In genomic region chr6:84779380-84779779, GRCh38 we compare ENCODE assay signal across 1 cellular context.
TF ChIP-seq lines count a peak whose summit lies in the region.

No MANE protein-coding gene starts in this region.

TF ChIP-seq in SK-N-SH, 30 proteins besides CTCF, POLR2A, EP300 and RAD21 (continued from another document):
- TF ChIP-seq USF1 (IDR thresholded peaks at IDR 0.05; ENCODE audit: borderline replicate concordance, low read depth) (no peak), NFIC (IDR thresholded peaks at IDR 0.05; ENCODE audit: borderline replicate concordance) (no peak), SMC3 (IDR thresholded peaks at IDR 0.05; ENCODE audit: low read depth, low read length) (no peak), USF2 (IDR thresholded peaks at IDR 0.05; ENCODE audit: borderline replicate concordance, low read depth, low read length) (no peak), PBX3 (IDR thresholded peaks at IDR 0.05) (no peak), NRF1 (IDR thresholded peaks at IDR 0.05; ENCODE audit: low read depth, low read length) (no peak), MAX (IDR thresholded peaks at IDR 0.05; ENCODE audit: low read depth) (no peak), EZH2phosphoT487 (IDR thresholded peaks at IDR 0.05; ENCODE audit: borderline replicate concordance, low read depth) (no peak)
